Comparison of ENCODE assay signal across 12 cellular contexts in the genomic region with DNA sequence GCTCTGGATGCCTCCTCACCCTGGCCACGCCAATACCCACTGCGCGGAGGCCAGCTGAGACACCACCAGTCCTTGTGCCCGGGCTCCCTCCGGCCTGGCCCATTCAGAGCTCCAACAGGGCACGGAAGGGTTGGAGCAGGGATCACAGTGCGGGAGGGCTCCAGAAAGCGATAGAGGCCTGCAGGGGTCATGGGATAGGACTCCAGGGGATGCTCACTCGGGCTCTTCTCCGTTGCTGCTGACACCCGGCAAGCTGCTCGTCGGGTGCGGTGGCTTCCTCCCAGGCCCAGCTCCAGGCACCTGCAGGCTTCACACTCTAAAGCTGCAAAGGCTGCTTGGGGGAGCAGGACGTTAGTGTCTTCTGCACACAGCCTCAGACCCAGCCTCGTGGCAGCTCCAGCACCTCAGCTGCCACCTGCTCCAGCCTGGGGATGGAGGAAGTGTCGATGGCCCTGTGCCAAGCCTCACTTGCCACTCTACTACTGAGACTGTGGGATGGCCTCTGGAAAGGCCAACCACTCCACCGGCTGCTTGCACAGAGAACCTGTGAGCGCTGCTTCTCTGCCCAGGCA. TPM values are rescaled to one million over a fixed set of nuclear protein-coding genes. Genes with fewer than 3 reads are reported as not detected.
DNase-seq lines count a peak whose midpoint lies in the region; ATAC-seq, FAIRE-seq and TF ChIP-seq lines count a peak whose summit lies in the region.
"Had no signal": no experiment of that assay in that cellular context is flagged by ENCODE, and none has a peak within 500 bp of the region (broad histone marks: within the 10 kb centered on the region; RNA-seq: fewer than 3 reads in every experiment).

No MANE protein-coding gene starts in this region.

- intact Hi-C loops in spleen (cut with DNase I; ENCODE audit: low total_unique reads) = no loop called here
- intact Hi-C loops in prostate gland (cut with DNase I) = no loop called here
- intact Hi-C loops in lower leg skin (cut with DNase I; ENCODE audit: low total_unique reads) = no loop called here

- FAIRE-seq in urothelium cell line (lab: Jason Lieb, UNC) = peak; percentile 94

- no peak overlapping the region for H3K27ac ChIP-seq in spleen
- H3K27ac ChIP-seq in prostate gland = no peak overlapping the region
- H3K27ac ChIP-seq: coronary artery, RWPE1, stomach had no signal

- no peaks in the 10 kb centered on the region for H3K9me3 Mint-ChIP-seq in stimulated activated naive CD8-positive, alpha-beta T cell treated with anti-CD3 and anti-CD28 coated beads, Interleukin-15, amount 100 ng/mL, for 72 hours

- no peak overlapping the region for H3K4me3 Mint-ChIP-seq in stimulated activated naive CD8-positive, alpha-beta T cell treated with anti-CD3 and anti-CD28 coated beads, Interleukin-15, amount 100 ng/mL, for 72 hours

- H3K36me3 ChIP-seq in spleen (no peaks in the 10 kb centered on the region), prostate gland (no peaks in the 10 kb centered on the region)
- H3K36me3 ChIP-seq: stomach had no signal

- H3K4me1 ChIP-seq in spleen (peaks cover 3 to 11% (median 10%) of the 10 kb centered on the region in 6 donors), prostate gland (replicated peaks) (no peaks in the 10 kb centered on the region)

- H3K27me3 ChIP-seq in spleen (replicated peaks in 1 of 7) = peaks cover 0 to 95% (median 53%) of the 10 kb centered on the region in 7 donors
- H3K27me3 ChIP-seq in prostate gland (replicated peaks; ENCODE audit: insufficient read depth) = no peaks in the 10 kb centered on the region

- no peak overlapping the region for H3K27ac Mint-ChIP-seq in stimulated activated naive CD8-positive, alpha-beta T cell treated with anti-CD3 and anti-CD28 coated beads, Interleukin-15, amount 100 ng/mL, for 72 hours

- no peak overlapping the region for H3K4me3 ChIP-seq in spleen
- no peak overlapping the region for H3K4me3 ChIP-seq in prostate gland
- H3K4me3 ChIP-seq in lower leg skin (ENCODE audit: low read depth, poor library complexity, severe bottlenecking) = no peak overlapping the region
- H3K4me3 ChIP-seq: coronary artery, stomach had no signal

- DNase-seq in stimulated activated naive CD8-positive, alpha-beta T cell treated with anti-CD3 and anti-CD28 coated beads, Interleukin-15, amount 100 ng/mL, for 72 hours = no peak
- DNase-seq in stimulated activated naive CD8-positive, alpha-beta T cell treated with anti-CD3 and anti-CD28 coated beads, Interleukin-15, Interleukin-2, amounts not matched to agents 100 U/mL and 50 U/mL, for 24 hours = no peak
- peak; percentile 78 for DNase-seq in NCI-H2029 (lab: John Stamatoyannopoulos, UW)
- DNase-seq in RPMI8226 = peak; percentile 98
- peak; percentile 88 for DNase-seq in urothelium cell line (ENCODE audit: low spot score)
- no peak for DNase-seq in spleen
- no peak for DNase-seq in prostate gland (ENCODE audit: low spot score)
- no peak for DNase-seq in lower leg skin (ENCODE audit: low spot score in 2 of 2)
- DNase-seq: stomach, T1000 had no signal

- peaks cover 69% of the 10 kb centered on the region for H3K27me3 Mint-ChIP-seq in stimulated activated naive CD8-positive, alpha-beta T cell treated with anti-CD3 and anti-CD28 coated beads, Interleukin-15, amount 100 ng/mL, for 72 hours

- ATAC-seq in stimulated activated naive CD8-positive, alpha-beta T cell treated with anti-CD3 and anti-CD28 coated beads, Interleukin-15, amount 100 ng/mL, for 72 hours = peak; percentile 33
- no peak for ATAC-seq in stimulated activated naive CD8-positive, alpha-beta T cell treated with anti-CD3 and anti-CD28 coated beads, Interleukin-15, Interleukin-2, amounts not matched to agents 100 U/mL and 50 U/mL, for 24 hours

- peaks cover 16% of the 10 kb centered on the region for H3K4me1 Mint-ChIP-seq in stimulated activated naive CD8-positive, alpha-beta T cell treated with anti-CD3 and anti-CD28 coated beads, Interleukin-15, amount 100 ng/mL, for 72 hours

- no peak for TF ChIP-seq CTCF in spleen (IDR thresholded peaks at IDR 0.05 in 8 of 11, conservative IDR thresholded peaks at IDR 0.05 in 3 of 11)
- no peak for TF ChIP-seq CTCF in prostate gland (IDR thresholded peaks at IDR 0.05)
- TF ChIP-seq CTCF in lower leg skin (IDR thresholded peaks at IDR 0.05) = no peak

- H3K9me3 ChIP-seq in spleen (no peaks in the 10 kb centered on the region), prostate gland (no peaks in the 10 kb centered on the region)
- H3K9me3 ChIP-seq: stomach had no signal

- TF ChIP-seq POLR2A in spleen (IDR thresholded peaks at IDR 0.05) = no peak
- no peak for TF ChIP-seq POLR2A in prostate gland (IDR thresholded peaks at IDR 0.05)
- no peak for TF ChIP-seq POLR2A in lower leg skin (IDR thresholded peaks at IDR 0.05)

- 8 to 47% (median 43%) methylated on average over 8 to 19 of the region's 19 CpGs for WGBS in spleen, 5 donors
- WGBS in prostate gland = 65% methylated on average over 16 of the region's 19 CpGs
- 50 to 75% methylated on average over 16 to 19 of the region's 19 CpGs for WGBS in lower leg skin, 2 donors

RNA-seq across cellular contexts. Expression of gene WNT7B, which starts 10.6 kb away (rescaled TPM):
- total RNA-seq in spleen (not detected), prostate gland (1 to 10 TPM; 7.5 to 7.7 TPM), lower leg skin (10 to 100 TPM; 26.4 to 39.9 (median 33.9) TPM)
- not detected for polyA plus RNA-seq in spleen
- total RNA-seq: stomach had no signal

Comparison
In these comparisons a context has a peak if more than half of its experiments do, and no peak if none do; other contexts are left out.
1. DNase-seq: peak in NCI-H2029 (single experiment), RPMI8226 (single experiment) and urothelium cell line (single experiment); none in stimulated activated naive CD8-positive, alpha-beta T cell treated with anti-CD3 and anti-CD28 coated beads, Interleukin-15, amount 100 ng/mL, for 72 hours (0 of 2), stimulated activated naive CD8-positive, alpha-beta T cell treated with anti-CD3 and anti-CD28 coated beads, Interleukin-15, Interleukin-2, amounts not matched to agents 100 U/mL and 50 U/mL, for 24 hours (single experiment), spleen (single experiment), prostate gland (single experiment) and lower leg skin (0 of 2).
2. RNA of gene WNT7B, which starts 10.6 kb away (total RNA-seq): 26.4 to 39.9 TPM in lower leg skin and 7.5 to 7.7 TPM in prostate gland; not detected in spleen; every median in the first group is over 4 times any median in the second.